ENCODE assay signal across 8 cellular contexts in the genomic region with DNA sequence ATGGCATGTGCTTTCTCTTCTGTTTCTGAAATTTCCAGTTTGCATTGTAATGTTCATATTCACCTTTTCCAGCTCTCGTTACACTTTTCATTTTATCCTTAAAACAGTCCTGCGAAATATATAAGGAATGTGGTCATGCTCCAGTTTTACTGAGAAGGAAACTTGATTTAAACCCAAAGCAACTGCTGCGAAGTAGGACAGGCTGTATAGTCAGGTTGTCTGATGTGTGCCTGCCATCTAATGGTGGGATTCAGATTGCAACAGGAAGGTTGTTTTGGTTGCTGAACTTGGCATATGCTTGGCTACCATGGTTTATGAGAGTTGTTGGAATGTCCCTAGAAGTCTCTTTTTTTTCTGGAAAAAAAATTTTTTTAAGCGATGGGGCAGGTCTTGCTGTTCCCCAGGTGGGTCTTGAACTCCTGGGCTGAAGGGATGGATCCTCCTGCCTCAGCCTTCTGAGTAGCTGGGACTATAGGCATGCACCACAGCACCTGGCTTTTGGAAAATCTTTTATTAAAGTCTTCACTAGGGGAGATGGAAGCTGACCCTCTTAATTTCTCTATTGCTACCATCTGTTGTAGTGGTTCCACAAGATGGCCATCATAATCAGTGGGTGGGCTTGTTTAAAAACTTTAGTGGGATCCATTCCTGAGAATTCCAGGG.
DNase-seq lines count a peak whose midpoint lies in the region; ATAC-seq, FAIRE-seq and TF ChIP-seq lines count a peak whose summit lies in the region.

No MANE protein-coding gene starts in this region.

- H3K27ac ChIP-seq in osteoblast (ENCODE audit: low read depth, low read length), result peak overlapping the region; percentile 20

- no peaks in the 10 kb centered on the region for H3K9me3 ChIP-seq in osteoblast (ENCODE audit: low read depth, low read length)

- TF ChIP-seq CTCF in foreskin fibroblast (IDR thresholded peaks at IDR 0.05; ENCODE audit: low read depth, low read length) (peak; percentile 87), osteoblast (IDR thresholded peaks at IDR 0.05; ENCODE audit: extremely low read depth, low read depth, low read length) (peak; percentile 95)

- no peaks in the 10 kb centered on the region for H4K20me1 ChIP-seq in osteoblast (ENCODE audit: insufficient read depth, low read length)

- DNase-seq in ELR (ENCODE audit: low read depth), result peak; percentile 79
- DNase-seq in KG1 (lab: John Stamatoyannopoulos, UW), result peak; percentile 72
- peak; percentile 66 for DNase-seq in RCC 7860 (ENCODE audit: low spot score)
- peak; percentile 10 to 17 for DNase-seq in activated T-helper 1 cell treated with anti-CD3 and anti-CD28 coated beads, Interleukin-2, amount 50 U/mL, for 16 hours (ENCODE audit: low read depth in 1 of 2, low spot score in 1 of 2)
- DNase-seq in foreskin fibroblast, result peak; percentile 73 to 90
- DNase-seq in osteoblast (ENCODE audit: insufficient read length, low spot score, missing footprints), result peak; percentile 76
- peak; percentile 72 for DNase-seq in urothelium cell line (ENCODE audit: low spot score)

- peaks cover 7% of the 10 kb centered on the region for H3K36me3 ChIP-seq in osteoblast (ENCODE audit: insufficient read depth, low read length)

- no peaks in the 10 kb centered on the region for H3K79me2 ChIP-seq in osteoblast (ENCODE audit: insufficient read depth, low read length)

- ATAC-seq in GM21786 (IDR thresholded peaks at IDR 0.05; ENCODE audit: unreplicated experiment), result peak; percentile 78

- FAIRE-seq in RCC 7860 (lab: Jason Lieb, UNC), result peak; percentile 84
- FAIRE-seq in urothelium cell line (lab: Jason Lieb, UNC), result no peak

- H3K4me2 ChIP-seq in osteoblast (ENCODE audit: insufficient read depth, low read length), result peak overlapping the region; percentile 17

- peaks cover 5% of the 10 kb centered on the region for H3K4me1 ChIP-seq in osteoblast (ENCODE audit: insufficient read depth, low read length)

- H3K4me3 ChIP-seq in foreskin fibroblast (ENCODE audit: low read depth in 1 of 2, low read length in 2 of 2), result no peak overlapping the region
- no peak overlapping the region for H3K4me3 ChIP-seq in osteoblast (ENCODE audit: insufficient read depth, low read length)

- no peaks in the 10 kb centered on the region for H3K27me3 ChIP-seq in osteoblast (ENCODE audit: insufficient read depth, low read length)

- no peak overlapping the region for H2AFZ ChIP-seq in osteoblast (ENCODE audit: low read length)

Comparison
In these comparisons a context has a peak if more than half of its experiments do, and no peak if none do; other contexts are left out.
1. DNase-seq: peak in every context shown above with its lines; median percentile 82 in foreskin fibroblast; 79 in ELR; 76 in osteoblast; 72 in KG1; 72 in urothelium cell line; 66 in RCC 7860; 14 in activated T-helper 1 cell treated with anti-CD3 and anti-CD28 coated beads, Interleukin-2, amount 50 U/mL, for 16 hours.